ENCODE assay signal across 14 cellular contexts in the genomic region with DNA sequence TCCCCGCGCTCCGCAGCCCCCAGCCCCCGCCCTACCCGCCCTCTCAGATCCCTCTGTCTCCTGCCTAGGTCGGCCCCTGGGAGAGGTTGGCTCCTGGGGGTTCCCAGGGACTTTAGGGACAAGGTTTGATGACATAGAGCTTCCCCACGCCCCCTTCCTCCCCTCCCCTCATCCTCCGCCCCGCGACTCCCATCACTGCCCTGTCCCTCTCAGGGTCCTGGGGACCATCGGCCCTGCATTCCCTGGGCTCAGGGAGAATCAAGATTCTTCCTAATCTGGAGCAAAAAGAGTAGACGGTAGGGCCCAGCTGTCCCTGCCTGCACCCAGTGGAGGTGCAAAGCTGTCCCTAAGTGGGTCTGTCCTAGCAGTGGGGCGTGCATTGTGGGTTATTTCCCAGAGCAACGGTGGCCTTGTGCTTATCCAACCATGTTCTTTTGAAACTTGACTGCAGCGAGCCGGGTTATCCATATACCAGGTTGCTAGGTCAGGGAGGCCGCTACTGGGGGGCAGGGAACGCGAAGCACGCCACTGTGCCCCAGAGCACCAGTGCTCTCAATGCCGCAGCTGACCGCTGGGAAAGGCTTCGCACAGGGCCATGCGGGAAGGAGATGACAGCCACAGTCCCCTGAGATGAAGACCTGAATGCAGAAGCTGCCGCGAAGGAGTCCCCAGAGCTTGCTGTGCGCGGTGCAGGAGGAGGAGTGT.
DNase-seq lines count a peak whose midpoint lies in the region; ATAC-seq and TF ChIP-seq lines count a peak whose summit lies in the region.
"Had no signal": no experiment of that assay in that cellular context is flagged by ENCODE, and none has a peak within 500 bp of the region (broad histone marks: within the 10 kb centered on the region; RNA-seq: fewer than 3 reads in every experiment).

No MANE protein-coding gene starts in this region.

- H3K27me3 Mint-ChIP-seq in neural progenitor cell (ENCODE audit: insufficient read depth, low read depth) = peaks cover 19% of the 10 kb centered on the region

- no peak overlapping the region for H3K4me3 Mint-ChIP-seq in neural progenitor cell
- H3K4me3 Mint-ChIP-seq: activated CD8-positive, alpha-beta T cell treated with anti-CD3 and anti-CD28 coated beads, Interleukin-2, amount 10 ng/mL, durations not matched to agents 7 days and 5 days had no signal

- H3K27me3 ChIP-seq in BLaER1 treated with 17β-estradiol and CSF1 and Interleukin-3, amounts not matched to agents 10 nM and 100 nM = peaks cover 43 to 58% (median 51%) of the 10 kb centered on the region in 11 experiments
- peaks cover 7 to 81% (median 23%) of the 10 kb centered on the region in 4 donors for H3K27me3 ChIP-seq in esophagus muscularis mucosa
- peaks cover 69% of the 10 kb centered on the region for H3K27me3 ChIP-seq in neural progenitor cell
- H3K27me3 ChIP-seq in gastrocnemius medialis = peaks cover 21 to 32% (median 24%) of the 10 kb centered on the region in 3 donors
- peaks cover 31% of the 10 kb centered on the region for H3K27me3 ChIP-seq in upper lobe of right lung

- no peaks in the 10 kb centered on the region for H3K36me3 Mint-ChIP-seq in neural progenitor cell

- H3K4me2 ChIP-seq in BLaER1 treated with 17β-estradiol and CSF1 and Interleukin-3, amounts not matched to agents 10 nM and 100 nM = peak overlapping the region; percentile 47 to 91 (median 83); a peak in 18 of 22 replicates
- peak overlapping the region; percentile 95 for H3K4me2 ChIP-seq in neural progenitor cell

- TF ChIP-seq CTCF in LNCaP clone FGC (IDR thresholded peaks at IDR 0.05; ENCODE audit: control insufficient read depth, extremely low read depth, insufficient read depth) (no peak), esophagus muscularis mucosa (IDR thresholded peaks at IDR 0.05) (no peak), neural progenitor cell (IDR thresholded peaks at IDR 0.05) (no peak), gastrocnemius medialis (IDR thresholded peaks at IDR 0.05 in 4 of 5, conservative IDR thresholded peaks at IDR 0.05 in 1 of 5) (no peak), upper lobe of right lung (IDR thresholded peaks at IDR 0.05) (no peak)

- H3K4me1 Mint-ChIP-seq in neural progenitor cell = peaks cover 10% of the 10 kb centered on the region

- H3K79me2 ChIP-seq in neural progenitor cell (ENCODE audit: low read depth) = no peaks in the 10 kb centered on the region

- ATAC-seq in gastrocnemius medialis (no peak), upper lobe of right lung (no peak)

- H3K4me1 ChIP-seq in BLaER1 treated with 17β-estradiol and CSF1 and Interleukin-3, amounts not matched to agents 10 nM and 100 nM = peaks cover 18 to 43% (median 36%) of the 10 kb centered on the region in 10 experiments
- H3K4me1 ChIP-seq in esophagus muscularis mucosa (peaks cover 5 to 18% (median 14%) of the 10 kb centered on the region in 4 donors), neural progenitor cell (peaks cover 6% of the 10 kb centered on the region), gastrocnemius medialis (no peaks in the 10 kb centered on the region), upper lobe of right lung (no peaks in the 10 kb centered on the region)
- H3K4me1 ChIP-seq: HAP-1 had no signal

- peak overlapping the region; percentile 96 for H2AFZ ChIP-seq in neural progenitor cell (replicated peaks)

- peak overlapping the region in 2 of 10 experiments; percentile 52 to 59; a peak in 3 of 20 replicates for H3K4me3 ChIP-seq in BLaER1 treated with 17β-estradiol and CSF1 and Interleukin-3, amounts not matched to agents 10 nM and 100 nM
- H3K4me3 ChIP-seq in LNCaP clone FGC (ENCODE audit: low read depth, low read length) = peak overlapping the region; percentile 39
- H3K4me3 ChIP-seq in esophagus muscularis mucosa = peak overlapping the region; percentile 40 to 59 (median 46)
- H3K4me3 ChIP-seq in neural progenitor cell = peak overlapping the region; percentile 62
- H3K4me3 ChIP-seq in gastrocnemius medialis = peak overlapping the region in 1 of 4 donors; percentile 13
- H3K4me3 ChIP-seq in upper lobe of right lung = no peak overlapping the region
- H3K4me3 ChIP-seq: HAP-1 had no signal

- TF ChIP-seq POLR2A in esophagus muscularis mucosa (IDR thresholded peaks at IDR 0.05; ENCODE audit: low read depth) = no peak
- TF ChIP-seq POLR2A in gastrocnemius medialis (IDR thresholded peaks at IDR 0.05) = no peak

- H4K20me1 ChIP-seq in BLaER1 treated with 17β-estradiol and CSF1 and Interleukin-3, amounts not matched to agents 10 nM and 100 nM = peaks cover 0 to 7% (median 0%) of the 10 kb centered on the region in 11 experiments; a peak in 3 of 22 replicates
- no peaks in the 10 kb centered on the region for H4K20me1 ChIP-seq in neural progenitor cell (ENCODE audit: low read depth)

- H3K27ac Mint-ChIP-seq in neural progenitor cell = no peak overlapping the region
- H3K27ac Mint-ChIP-seq: activated CD8-positive, alpha-beta T cell treated with anti-CD3 and anti-CD28 coated beads, Interleukin-2, amount 10 ng/mL, durations not matched to agents 7 days and 5 days had no signal

- DNase-seq in LNCaP clone FGC (ENCODE audit: low read depth) (no peak), esophagus muscularis mucosa (ENCODE audit: extremely low spot score) (no peak), neural progenitor cell (ENCODE audit: low spot score) (no peak), gastrocnemius medialis (no peak), upper lobe of right lung (no peak), dedifferentiated amniotic fluid mesenchymal stem cell (ENCODE audit: extremely low spot score) (no peak)
- no peak for DNase-seq in stimulated activated CD4-positive, alpha-beta T cell treated with anti-CD3 and anti-CD28 coated beads, Interleukin-4, amount 100 ng/mL, for 24 hours
- DNase-seq: activated CD8-positive, alpha-beta T cell treated with anti-CD3 and anti-CD28 coated beads, Interleukin-2, amount 10 ng/mL, durations not matched to agents 7 days and 5 days; activated gamma-delta T cell treated with Interleukin-2 at 50 U/mL for 16 hours; brain microvascular endothelial cell; MM.1S; NCI-H2029 treated with DMSO at 0.1 percent for 48 hours had no signal

- no peak overlapping the region for H3K9ac ChIP-seq in BLaER1 treated with 17β-estradiol and CSF1 and Interleukin-3, amounts not matched to agents 10 nM and 100 nM
- H3K9ac ChIP-seq in neural progenitor cell = no peak overlapping the region

- no peaks in the 10 kb centered on the region for H3K9me3 Mint-ChIP-seq in neural progenitor cell

- no peaks in the 10 kb centered on the region for H3K9me3 ChIP-seq in BLaER1 treated with 17β-estradiol and CSF1 and Interleukin-3, amounts not matched to agents 10 nM and 100 nM (replicated peaks in 1 of 11)
- H3K9me3 ChIP-seq in esophagus muscularis mucosa (no peaks in the 10 kb centered on the region), neural progenitor cell (ENCODE audit: low read depth) (no peaks in the 10 kb centered on the region), gastrocnemius medialis (no peaks in the 10 kb centered on the region), upper lobe of right lung (no peaks in the 10 kb centered on the region)
- H3K9me3 ChIP-seq: HAP-1 had no signal

- in situ Hi-C loops in gastrocnemius medialis (cut with MboI; ENCODE audit: low sequenced_read_pairs in 4 of 4) = no loop called here

- H3F3A ChIP-seq in neural progenitor cell (ENCODE audit: low read depth) = peaks cover 3% of the 10 kb centered on the region

- no peak overlapping the region for H3K27ac ChIP-seq in BLaER1 treated with 17β-estradiol and CSF1 and Interleukin-3, amounts not matched to agents 10 nM and 100 nM
- no peak overlapping the region for H3K27ac ChIP-seq in esophagus muscularis mucosa (replicated peaks in 1 of 4)
- no peak overlapping the region for H3K27ac ChIP-seq in neural progenitor cell
- H3K27ac ChIP-seq in gastrocnemius medialis = no peak overlapping the region
- H3K27ac ChIP-seq in upper lobe of right lung = no peak overlapping the region
- H3K27ac ChIP-seq: brain microvascular endothelial cell had no signal

- TF ChIP-seq EP300 in esophagus muscularis mucosa (IDR thresholded peaks at IDR 0.05) = no peak

- no peaks in the 10 kb centered on the region for H3K36me3 ChIP-seq in BLaER1 treated with 17β-estradiol and CSF1 and Interleukin-3, amounts not matched to agents 10 nM and 100 nM
- H3K36me3 ChIP-seq in esophagus muscularis mucosa (no peaks in the 10 kb centered on the region), neural progenitor cell (no peaks in the 10 kb centered on the region), gastrocnemius medialis (no peaks in the 10 kb centered on the region), upper lobe of right lung (no peaks in the 10 kb centered on the region)
- H3K36me3 ChIP-seq: brain microvascular endothelial cell, HAP-1 had no signal

- intact Hi-C loops in esophagus muscularis mucosa (cut with DNase I) = no loop called here
- intact Hi-C loops in gastrocnemius medialis (cut with DNase I; ENCODE audit: low total_unique reads) = no loop called here
- intact Hi-C loops in upper lobe of right lung (cut with DNase I) = no loop called here

- 68% methylated on average over 22 of the region's 28 CpGs for WGBS in esophagus muscularis mucosa
